Comparison of ENCODE assay signal across 1 cellular context in genomic region chr1:159921700-159922498, GRCh38.
TF ChIP-seq lines count a peak whose summit lies in the region.

No MANE protein-coding gene starts in this region.

TF ChIP-seq in H1, 55 proteins besides CTCF, POLR2A, EP300 and RAD21:
- TF ChIP-seq NRF1 (IDR thresholded peaks at IDR 0.05; ENCODE audit: low read depth, low read length), result no peak
- TF ChIP-seq RNF2 (IDR thresholded peaks at IDR 0.05; ENCODE audit: borderline replicate concordance, low read depth, low read length, missing control alignments, poor library complexity, severe bottlenecking), result no peak
- TF ChIP-seq E2F6 (IDR thresholded peaks at IDR 0.05), result no peak
- TF ChIP-seq FOSL1 (IDR thresholded peaks at IDR 0.05; ENCODE audit: insufficient read depth, low read depth, low read length), result no peak
- TF ChIP-seq JUND (IDR thresholded peaks at IDR 0.05; ENCODE audit: low read length), result no peak
- no peak for TF ChIP-seq BCL11A (IDR thresholded peaks at IDR 0.05; ENCODE audit: low read depth in 2 of 2, low read length in 2 of 2)
- no peak for TF ChIP-seq CREB1 (IDR thresholded peaks at IDR 0.05)
- TF ChIP-seq SP2 (IDR thresholded peaks at IDR 0.05; ENCODE audit: low read length), result no peak
- no peak for TF ChIP-seq GABPA (IDR thresholded peaks at IDR 0.05; ENCODE audit: borderline replicate concordance, insufficient read depth, low read length)
- no peak for TF ChIP-seq TEAD4 (IDR thresholded peaks at IDR 0.05; ENCODE audit: low read depth, low read length)
- no peak for TF ChIP-seq TCF12 (IDR thresholded peaks at IDR 0.05; ENCODE audit: low read depth, low read length)
- no peak for TF ChIP-seq SUZ12 (IDR thresholded peaks at IDR 0.05; ENCODE audit: low read length)
- TF ChIP-seq YY1 (IDR thresholded peaks at IDR 0.05; ENCODE audit: low read depth, low read length), result no peak
- TF ChIP-seq SIX5 (IDR thresholded peaks at IDR 0.05; ENCODE audit: low read depth, low read length), result no peak
- no peak for TF ChIP-seq SRF (IDR thresholded peaks at IDR 0.05; ENCODE audit: low read depth, low read length)
- no peak for TF ChIP-seq ATF3 (IDR thresholded peaks at IDR 0.05; ENCODE audit: insufficient read depth, low read depth, low read length)
- TF ChIP-seq PHF8 (conservative IDR thresholded peaks at IDR 0.05; ENCODE audit: low read depth, low read length), result no peak
- TF ChIP-seq KDM5A (IDR thresholded peaks at IDR 0.05; ENCODE audit: low read length), result no peak
